Comparison of ENCODE assay signal across 8 cellular contexts in the genomic region with DNA sequence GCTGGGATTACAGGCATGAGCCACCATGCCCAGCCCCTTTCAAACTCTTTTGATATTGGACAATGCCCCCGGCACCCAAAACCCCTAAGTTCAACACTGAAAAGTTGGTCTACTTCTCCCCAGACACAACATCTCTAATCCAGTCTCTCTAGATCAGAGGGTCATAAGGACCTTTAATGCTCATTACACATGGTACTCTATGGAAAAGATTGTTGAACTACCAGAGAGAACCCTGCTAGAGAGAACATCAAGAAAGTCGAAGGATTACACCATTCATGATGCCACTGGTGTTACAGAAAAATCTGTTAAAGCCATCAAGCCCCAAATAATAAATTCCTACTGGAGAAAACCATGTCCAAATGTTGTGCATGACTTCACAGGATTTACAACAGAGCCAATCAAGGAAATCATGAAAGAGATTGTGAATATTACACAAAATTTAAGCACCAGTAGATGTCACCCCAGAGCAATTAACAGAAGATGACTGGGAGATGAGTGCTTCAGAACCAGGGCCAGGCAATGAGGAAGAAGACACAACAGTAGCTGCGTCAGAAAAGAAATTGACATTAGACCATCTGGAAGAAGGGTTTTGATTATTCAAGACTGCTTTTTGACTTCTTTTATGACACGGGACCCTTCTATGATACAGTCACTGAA. TPM values are rescaled to one million over a fixed set of nuclear protein-coding genes. Genes with fewer than 3 reads are reported as not detected.
A peak's percentile ranks its signal among the peaks of the same experiment; 100 is the strongest.
DNase-seq lines count a peak whose midpoint lies in the region; ATAC-seq, FAIRE-seq and TF ChIP-seq lines count a peak whose summit lies in the region.

No MANE protein-coding gene starts in this region.

- in situ Hi-C loops in mammary epithelial cell (cut with MboI; ENCODE audit: low sequenced_read_pairs in 2 of 2) = no loop called here

- peak; percentile 84 for FAIRE-seq in GM18507 (lab: Jason Lieb, UNC)

- H2AFZ ChIP-seq in OCI-LY3 (ENCODE audit: low read depth, low read length) (no peak overlapping the region), mammary epithelial cell (ENCODE audit: low read depth, low read length) (peak overlapping the region; percentile 27)

- peak overlapping the region in 4 of 8 donors; percentile 17 to 65 (median 42) for H3K4me3 Mint-ChIP-seq in CD4-positive, alpha-beta memory T cell

- dilution Hi-C loops in mammary epithelial cell (cut with HindIII; ENCODE audit: low sequenced_read_pairs) = no loop called here

- POLR2A ChIA-PET in CD4-positive, alpha-beta memory T cell (lab: Charles Lee; ENCODE audit: partially characterized antibody) = interaction anchor here (0.7 to 1.4 kb wide), 3 partner anchors 287 to 312 kb away, joined by 3 to 9 read pairs (median 4); partner anchors contain the start of genes LSM11 and THG1L

- no TSS peak for BruUV-seq in mammary epithelial cell (replicated peaks; lab: Mats Ljungman, UMichigan)

- H3K4me3 ChIP-seq in CD4-positive, alpha-beta memory T cell (ENCODE audit: low read length in 2 of 2) = no peak overlapping the region
- H3K4me3 ChIP-seq in OCI-LY3 (ENCODE audit: low read length) (no peak overlapping the region), mammary epithelial cell (replicated peaks in 1 of 3; ENCODE audit: insufficient read depth in 1 of 3, low read depth in 2 of 3, low read length in 3 of 3) (no peak overlapping the region), testis (no peak overlapping the region)

- no peaks in the 10 kb centered on the region for H3K9me3 ChIP-seq in CD4-positive, alpha-beta memory T cell (ENCODE audit: control insufficient read depth in 1 of 2, low read length in 2 of 2)
- H3K9me3 ChIP-seq in OCI-LY3 (ENCODE audit: insufficient read depth, low read length) (no peaks in the 10 kb centered on the region), mammary epithelial cell (replicated peaks; ENCODE audit: insufficient read depth, low read length) (no peaks in the 10 kb centered on the region), testis (no peaks in the 10 kb centered on the region)

- peak; percentile 79 for ATAC-seq in HG03442 (IDR thresholded peaks at IDR 0.05; ENCODE audit: unreplicated experiment)
- ATAC-seq in GM18520 (IDR thresholded peaks at IDR 0.05; ENCODE audit: unreplicated experiment) = no peak

- intact Hi-C loops in CD4-positive, alpha-beta memory T cell (cut with micrococcal nuclease) = loop anchor here (1.0 to 5.0 kb wide), 6 partner anchors 45 to 312 kb away; partner anchors contain the start of genes LSM11 and SOX30
- intact Hi-C loops in mammary epithelial cell (cut with micrococcal nuclease) = loop anchor here (1.0 to 2.0 kb wide), 5 partner anchors 40 to 287 kb away; no protein-coding TSS in a partner anchor
- intact Hi-C loops in testis (cut with DNase I; ENCODE audit: low total_unique reads) = no loop called here

- H3K9me3 Mint-ChIP-seq in CD4-positive, alpha-beta memory T cell = no peaks in the 10 kb centered on the region

- no peak for TF ChIP-seq POLR2A in testis (IDR thresholded peaks at IDR 0.05)

- H3K4me1 Mint-ChIP-seq in CD4-positive, alpha-beta memory T cell = peaks cover 5 to 7% (median 5%) of the 10 kb centered on the region in 4 donors

- peak; percentile 49 to 63 (median 59) for DNase-seq in CD4-positive, alpha-beta memory T cell
- DNase-seq in GM18507 (ENCODE audit: extremely low spot score, insufficient read length, low read depth) = peak; percentile 44
- peak; percentile 50 for DNase-seq in mammary epithelial cell
- DNase-seq in kidney glomerular epithelial cell (lab: John Stamatoyannopoulos, UW) = peak; percentile 80
- DNase-seq in testis = peak; percentile 26

- H3K27ac Mint-ChIP-seq in CD4-positive, alpha-beta memory T cell = peak overlapping the region in 6 of 7 donors; percentile 3 to 83 (median 77)

- peak; percentile 63 for TF ChIP-seq CTCF in OCI-LY3 (IDR thresholded peaks at IDR 0.05; ENCODE audit: low read depth, low read length)
- TF ChIP-seq CTCF in mammary epithelial cell (conservative IDR thresholded peaks at IDR 0.05 in 1 of 2, IDR thresholded peaks at IDR 0.05 in 1 of 2; ENCODE audit: extremely low read depth in 1 of 2, insufficient read depth in 1 of 2, low read depth in 1 of 2, low read length in 2 of 2) = peak; percentile 49 to 62
- peak in 1 of 3 experiments; percentile 26 for TF ChIP-seq CTCF in testis (IDR thresholded peaks at IDR 0.05)

- H3K4me2 ChIP-seq in OCI-LY3 (ENCODE audit: low read length) (peak overlapping the region; percentile 36), mammary epithelial cell (ENCODE audit: insufficient read depth, low read depth, low read length) (no peak overlapping the region)

- H3K9ac ChIP-seq in OCI-LY3 (ENCODE audit: low read length) = no peak overlapping the region
- no peak overlapping the region for H3K9ac ChIP-seq in mammary epithelial cell (ENCODE audit: insufficient read depth, low read length)

- H4K20me1 ChIP-seq in OCI-LY3 (ENCODE audit: insufficient read depth, low read length) (no peaks in the 10 kb centered on the region), mammary epithelial cell (ENCODE audit: insufficient read depth, low read length) (no peaks in the 10 kb centered on the region)

- no peaks in the 10 kb centered on the region for H3K36me3 ChIP-seq in CD4-positive, alpha-beta memory T cell (ENCODE audit: insufficient read depth, low read length)
- H3K36me3 ChIP-seq in OCI-LY3 (replicated peaks; ENCODE audit: low read depth, low read length) (no peaks in the 10 kb centered on the region), mammary epithelial cell (ENCODE audit: insufficient read depth, low read length) (no peaks in the 10 kb centered on the region), testis (ENCODE audit: low read depth, missing control alignments) (no peaks in the 10 kb centered on the region)

- no peaks in the 10 kb centered on the region for H3K79me2 ChIP-seq in OCI-LY3 (ENCODE audit: low read length)
- no peaks in the 10 kb centered on the region for H3K79me2 ChIP-seq in mammary epithelial cell (ENCODE audit: insufficient read depth, low read length)

- CTCF ChIA-PET in CD4-positive, alpha-beta memory T cell (lab: Charles Lee; ENCODE audit: partially characterized antibody) = interaction anchor here (0.6 to 5.4 kb wide), 34 partner anchors 9 to 327 kb away, joined by 3 to 137 read pairs (median 4); partner anchors contain the start of genes C5orf52, LSM11 and NIPAL4
- CTCF ChIA-PET in mammary epithelial cell (lab: Charles Lee; ENCODE audit: low non-redundant PET) = interaction anchor here (0.6 kb wide), 1 partner anchor 300 kb away, joined by 11 read pairs; the partner anchor contains the start of gene THG1L

- peaks cover 4% of the 10 kb centered on the region for H3K4me1 ChIP-seq in CD4-positive, alpha-beta memory T cell (ENCODE audit: insufficient read depth, low read length)
- H3K4me1 ChIP-seq in OCI-LY3 (ENCODE audit: low read length) (peaks cover 4% of the 10 kb centered on the region), mammary epithelial cell (ENCODE audit: insufficient read depth, low read length) (no peaks in the 10 kb centered on the region), testis (no peaks in the 10 kb centered on the region)

- H3K27me3 ChIP-seq in CD4-positive, alpha-beta memory T cell (ENCODE audit: insufficient read depth, low read length) = no peaks in the 10 kb centered on the region
- H3K27me3 ChIP-seq in OCI-LY3 (ENCODE audit: low read depth, low read length) (no peaks in the 10 kb centered on the region), mammary epithelial cell (ENCODE audit: insufficient read depth, low read length) (no peaks in the 10 kb centered on the region), testis (no peaks in the 10 kb centered on the region)

- WGBS in mammary epithelial cell (ENCODE audit: low coverage, missing lambda C conversion rate) = 35% methylated on average over 4 of the region's 4 CpGs
- WGBS in testis, 2 donors = 53 to 57% methylated on average over 4 of the region's 4 CpGs

- no peaks in the 10 kb centered on the region for H3K36me3 Mint-ChIP-seq in CD4-positive, alpha-beta memory T cell

- H3K27ac ChIP-seq in CD4-positive, alpha-beta memory T cell (ENCODE audit: low read depth, low read length) = no peak overlapping the region
- H3K27ac ChIP-seq in OCI-LY3 (ENCODE audit: low read length) (no peak overlapping the region), mammary epithelial cell (ENCODE audit: insufficient read depth, low read depth, low read length) (no peak overlapping the region), testis (no peak overlapping the region)

- no peaks in the 10 kb centered on the region for H3K27me3 Mint-ChIP-seq in CD4-positive, alpha-beta memory T cell

RNA-seq across cellular contexts. Expression of gene NIPAL4, which starts 28.3 kb away (rescaled TPM):
- total RNA-seq in CD4-positive, alpha-beta memory T cell = not detected
- not detected for polyA plus RNA-seq in CD4-positive, alpha-beta memory T cell
- 1 to 10 TPM; 2.4 to 3.0 TPM for total RNA-seq in mammary epithelial cell
- 6.1 TPM for polyA plus RNA-seq in mammary epithelial cell
- polyA minus RNA-seq in mammary epithelial cell = 10.2 TPM
- total RNA-seq in testis = under 1 TPM in 1 of 2 donors, not detected in 1; 0.08 TPM
- 0.18 TPM for polyA plus RNA-seq in testis (ENCODE audit: insufficient read depth, low read depth, low replicate concordance)

Comparison
In these comparisons a context has a peak if more than half of its experiments do, and no peak if none do; other contexts are left out.
1. DNase-seq: peak in every context shown above with its lines; median percentile 80 in kidney glomerular epithelial cell; 59 in CD4-positive, alpha-beta memory T cell; 50 in mammary epithelial cell; 44 in GM18507; 26 in testis.